Comparison of ENCODE assay signal across 19 cellular contexts in genomic region chr4:15673337-15673736, GRCh38. TPM values are rescaled to one million over a fixed set of nuclear protein-coding genes. Genes with fewer than 3 reads are reported as not detected.
DNase-seq lines count a peak whose midpoint lies in the region; ATAC-seq, FAIRE-seq and TF ChIP-seq lines count a peak whose summit lies in the region.
"Had no signal": no experiment of that assay in that cellular context is flagged by ENCODE, and none has a peak within 500 bp of the region (broad histone marks: within the 10 kb centered on the region; RNA-seq: fewer than 3 reads in every experiment).

No MANE protein-coding gene starts in this region.

- no peaks in the 10 kb centered on the region for H3K9me2 ChIP-seq in Loucy (replicated peaks; ENCODE audit: low read depth, low read length)

- FAIRE-seq in keratinocyte (lab: Jason Lieb, UNC) = no peak
- FAIRE-seq: GM12891, K562 had no signal

- H3K4me1 Mint-ChIP-seq in osteocyte (ENCODE audit: unreplicated experiment) = peaks cover 50% of the 10 kb centered on the region
- H3K4me1 Mint-ChIP-seq: CD4-positive, alpha-beta memory T cell had no signal

- H3F3A ChIP-seq in Loucy (ENCODE audit: low read depth) = peaks cover 27% of the 10 kb centered on the region

- H3K9me3 ChIP-seq in BLaER1 treated with 17β-estradiol and CSF1 and Interleukin-3, amounts not matched to agents 10 nM and 100 nM (replicated peaks in 1 of 11) = peaks cover 0 to 22% (median 13%) of the 10 kb centered on the region in 11 experiments; a peak in 9 of 22 replicates
- no peaks in the 10 kb centered on the region for H3K9me3 ChIP-seq in Loucy (ENCODE audit: insufficient read depth, low read depth, low read length)
- no peaks in the 10 kb centered on the region for H3K9me3 ChIP-seq in keratinocyte (ENCODE audit: control insufficient read depth, low read depth, low read length)
- H3K9me3 ChIP-seq: HAP-1 had no signal

- no peaks in the 10 kb centered on the region for H3K9me1 ChIP-seq in keratinocyte (ENCODE audit: control insufficient read depth, extremely low read depth, insufficient read depth, low read length)

- H3K9ac ChIP-seq in BLaER1 treated with 17β-estradiol and CSF1 and Interleukin-3, amounts not matched to agents 10 nM and 100 nM = no peak overlapping the region
- no peak overlapping the region for H3K9ac ChIP-seq in Loucy (ENCODE audit: low read depth, low read length, poor library complexity, severe bottlenecking)
- no peak overlapping the region for H3K9ac ChIP-seq in keratinocyte (ENCODE audit: control insufficient read depth, extremely low read depth, insufficient read depth, low read length)
- H3K9ac ChIP-seq: GM23248 had no signal

- TF ChIP-seq CTCF in Loucy (conservative IDR thresholded peaks at IDR 0.05; ENCODE audit: low read length) (no peak), keratinocyte (optimal IDR thresholded peaks at IDR 0.05 in 1 of 3, IDR thresholded peaks at IDR 0.05 in 1 of 3, conservative IDR thresholded peaks at IDR 0.05 in 1 of 3; ENCODE audit: extremely low read depth in 1 of 3, insufficient read depth in 2 of 3, low read length in 3 of 3) (no peak), osteocyte (IDR thresholded peaks at IDR 0.05) (no peak)

- no peaks in the 10 kb centered on the region for H3K27me3 ChIP-seq in BLaER1 treated with 17β-estradiol and CSF1 and Interleukin-3, amounts not matched to agents 10 nM and 100 nM
- H3K27me3 ChIP-seq in Loucy (ENCODE audit: insufficient read depth, low read length, poor library complexity, severe bottlenecking) = no peaks in the 10 kb centered on the region
- no peaks in the 10 kb centered on the region for H3K27me3 ChIP-seq in keratinocyte (ENCODE audit: control insufficient read depth, extremely low read depth, insufficient read depth, low read length)

- H3K27me3 Mint-ChIP-seq in osteocyte (ENCODE audit: unreplicated experiment) = no peaks in the 10 kb centered on the region
- H3K27me3 Mint-ChIP-seq: B cell; CD4-positive, alpha-beta memory T cell had no signal

- H3K36me3 ChIP-seq in BLaER1 treated with 17β-estradiol and CSF1 and Interleukin-3, amounts not matched to agents 10 nM and 100 nM = peaks cover 0 to 42% (median 17%) of the 10 kb centered on the region in 11 experiments; a peak in 16 of 22 replicates
- H3K36me3 ChIP-seq in Loucy (ENCODE audit: insufficient read depth, low read length) = no peaks in the 10 kb centered on the region
- peaks cover 0 to 9% of the 10 kb centered on the region in 2 experiments for H3K36me3 ChIP-seq in keratinocyte (ENCODE audit: control insufficient read depth in 2 of 2, extremely low read depth in 1 of 2, insufficient read depth in 2 of 2, low read length in 2 of 2)
- H3K36me3 ChIP-seq: HAP-1 had no signal

- H3K79me2 ChIP-seq in Loucy (ENCODE audit: insufficient read depth, low read length) = peaks cover 64% of the 10 kb centered on the region
- peaks cover 83% of the 10 kb centered on the region for H3K79me2 ChIP-seq in keratinocyte (ENCODE audit: control insufficient read depth, insufficient read depth, low read length)

- no peak overlapping the region for H3K4me3 ChIP-seq in BLaER1 treated with 17β-estradiol and CSF1 and Interleukin-3, amounts not matched to agents 10 nM and 100 nM
- H3K4me3 ChIP-seq in Loucy (ENCODE audit: low read length, poor library complexity, severe bottlenecking) (no peak overlapping the region), keratinocyte (ENCODE audit: control insufficient read depth in 2 of 3, extremely low read depth in 1 of 3, insufficient read depth in 2 of 3, low read depth in 1 of 3, low read length in 3 of 3) (no peak overlapping the region)
- H3K4me3 ChIP-seq: GM23248, HAP-1, K562 had no signal

- H2AFZ ChIP-seq in Loucy (ENCODE audit: low read length) (no peak overlapping the region), keratinocyte (ENCODE audit: control insufficient read depth, low read length) (no peak overlapping the region)
- H2AFZ ChIP-seq: GM23248 had no signal

- no peaks in the 10 kb centered on the region for H4K20me1 ChIP-seq in BLaER1 treated with 17β-estradiol and CSF1 and Interleukin-3, amounts not matched to agents 10 nM and 100 nM
- H4K20me1 ChIP-seq in Loucy (ENCODE audit: insufficient read depth, low read length, poor library complexity, severe bottlenecking) (peaks cover 3% of the 10 kb centered on the region), keratinocyte (ENCODE audit: control insufficient read depth, extremely low read depth, insufficient read depth, low read length) (no peaks in the 10 kb centered on the region)

- peak overlapping the region in 9 of 11 experiments; percentile 7 to 95 (median 77); a peak in 16 of 22 replicates for H3K27ac ChIP-seq in BLaER1 treated with 17β-estradiol and CSF1 and Interleukin-3, amounts not matched to agents 10 nM and 100 nM
- peak overlapping the region; percentile 8 for H3K27ac ChIP-seq in keratinocyte (ENCODE audit: control insufficient read depth, insufficient read depth, low read length)
- H3K27ac ChIP-seq: C4-2B, GM23248, HL-60 had no signal

- H3K4me2 ChIP-seq in BLaER1 treated with 17β-estradiol and CSF1 and Interleukin-3, amounts not matched to agents 10 nM and 100 nM = peak overlapping the region in 9 of 11 experiments; percentile 6 to 91 (median 54); a peak in 12 of 22 replicates
- H3K4me2 ChIP-seq in Loucy (ENCODE audit: low read depth, low read length, poor library complexity, severe bottlenecking) = peak overlapping the region; percentile 35
- no peak overlapping the region for H3K4me2 ChIP-seq in keratinocyte (ENCODE audit: control insufficient read depth, extremely low read depth, insufficient read depth, low read depth, low read length)

- no peak for ATAC-seq in stimulated activated naive CD8-positive, alpha-beta T cell treated with anti-CD3 and anti-CD28 coated beads, Interleukin-15, Interleukin-2, amounts not matched to agents 100 U/mL and 50 U/mL, for 24 hours
- ATAC-seq: K562 had no signal

- peak overlapping the region; percentile 31 for H3K27ac Mint-ChIP-seq in osteocyte (ENCODE audit: unreplicated experiment)
- H3K27ac Mint-ChIP-seq: B cell had no signal

- H3K4me3 Mint-ChIP-seq in osteocyte (ENCODE audit: unreplicated experiment) = no peak overlapping the region
- H3K4me3 Mint-ChIP-seq: B cell; CD4-positive, alpha-beta memory T cell had no signal

- dilution Hi-C loops in keratinocyte (cut with MboI; ENCODE audit: extremely low pct_ligation_motif_present, low sequenced_read_pairs) = no loop called here

- H3K9me3 Mint-ChIP-seq in osteocyte (ENCODE audit: unreplicated experiment) = no peaks in the 10 kb centered on the region
- H3K9me3 Mint-ChIP-seq: CD4-positive, alpha-beta memory T cell had no signal

- no peaks in the 10 kb centered on the region for H3K36me3 Mint-ChIP-seq in osteocyte (ENCODE audit: unreplicated experiment)
- H3K36me3 Mint-ChIP-seq: CD4-positive, alpha-beta memory T cell had no signal

- H3K4me1 ChIP-seq in BLaER1 treated with 17β-estradiol and CSF1 and Interleukin-3, amounts not matched to agents 10 nM and 100 nM = peaks cover 59 to 96% (median 79%) of the 10 kb centered on the region in 10 experiments
- H3K4me1 ChIP-seq in Loucy (ENCODE audit: insufficient read depth, low read length, poor library complexity, severe bottlenecking) (peaks cover 77% of the 10 kb centered on the region), keratinocyte (ENCODE audit: control insufficient read depth, extremely low read depth, insufficient read depth, low read length) (peaks cover 41% of the 10 kb centered on the region)

- DNase-seq in keratinocyte (ENCODE audit: low read depth, low spot score) (no peak), osteocyte (ENCODE audit: extremely low spot score, unreplicated experiment) (no peak), GDM1 (lab: John Stamatoyannopoulos, UW) (no peak), cerebellar nuclear complex (lab: John Stamatoyannopoulos, UW) (no peak)
- no peak for DNase-seq in stimulated activated naive CD8-positive, alpha-beta T cell treated with anti-CD3 and anti-CD28 coated beads, Interleukin-15, Interleukin-2, amounts not matched to agents 100 U/mL and 50 U/mL, for 24 hours
- DNase-seq: CD4-positive, alpha-beta memory T cell; DMS153; DMS79; GM23248; IMR-90 had no signal

RNA-seq across cellular contexts. Expression of gene FAM200B, which starts 8.3 kb away (rescaled TPM):
- 15.6 to 36.6 TPM (median 33.4 TPM) in 3 replicates for polyA plus RNA-seq in keratinocyte
- 12.9 TPM for polyA plus RNA-seq in keratinocyte (2011; ENCODE audit: low read depth)
- polyA plus RNA-seq in keratinocyte (2011; cell fraction: cytosol; rRNA removed) = 24.8 and 46.1 TPM in 2 replicates
- polyA plus RNA-seq in keratinocyte (2011; cell fraction: nucleus; rRNA removed) = 20.5 and 26.7 TPM in 2 replicates
- 31.5 and 34.6 TPM in 2 replicates for polyA plus RNA-seq in keratinocyte (2012; ENCODE audit: low replicate concordance)
- 1.9 to 9.4 TPM (median 4.4 TPM) in 3 replicates for polyA minus RNA-seq in keratinocyte
- polyA minus RNA-seq in keratinocyte (2011; cell fraction: cytosol; rRNA and poly(A)+ RNA removed) = 8.1 TPM
- polyA minus RNA-seq in keratinocyte (2011; cell fraction: nucleus; rRNA and poly(A)+ RNA removed) = 3.4 and 5.0 TPM in 2 replicates
- 43.8 and 45.0 TPM in 2 replicates for total RNA-seq in osteocyte

RNA-seq across cellular contexts. Expression of gene FBXL5, which starts 18.2 kb away (rescaled TPM):
- polyA plus RNA-seq in keratinocyte = 38.9 to 63.1 TPM (median 50.4 TPM) in 3 replicates
- 58.7 TPM for polyA plus RNA-seq in keratinocyte (2011; ENCODE audit: low read depth)
- 33.6 and 66.5 TPM in 2 replicates for polyA plus RNA-seq in keratinocyte (2011; cell fraction: cytosol; rRNA removed)
- 57.7 and 69.8 TPM in 2 replicates for polyA plus RNA-seq in keratinocyte (2011; cell fraction: nucleus; rRNA removed)
- polyA plus RNA-seq in keratinocyte (2012; ENCODE audit: low replicate concordance) = 32.3 and 46.8 TPM in 2 replicates
- polyA minus RNA-seq in keratinocyte = 33.0 to 79.0 TPM (median 57.3 TPM) in 3 replicates
- 47.8 TPM for polyA minus RNA-seq in keratinocyte (2011; cell fraction: cytosol; rRNA and poly(A)+ RNA removed)
- polyA minus RNA-seq in keratinocyte (2011; cell fraction: nucleus; rRNA and poly(A)+ RNA removed) = 49.9 and 80.8 TPM in 2 replicates
- total RNA-seq in osteocyte = 54.0 and 54.9 TPM in 2 replicates

RNA-seq across cellular contexts. Expression of gene BST1, which starts 29.5 kb away (rescaled TPM):
- polyA plus RNA-seq in keratinocyte = 0.58 to 1.2 TPM (median 1.1 TPM) in 3 replicates
- 0.37 TPM for polyA plus RNA-seq in keratinocyte (2011; ENCODE audit: low read depth)
- polyA plus RNA-seq in keratinocyte (2011; cell fraction: cytosol; rRNA removed) = 0.64 and 1.1 TPM in 2 replicates
- polyA plus RNA-seq in keratinocyte (2011; cell fraction: nucleus; rRNA removed) = 0.33 and 0.88 TPM in 2 replicates
- polyA plus RNA-seq in keratinocyte (2012; ENCODE audit: low replicate concordance) = 0.83 and 1.3 TPM in 2 replicates
- 0.20 to 0.54 TPM (median 0.43 TPM) in 3 replicates for polyA minus RNA-seq in keratinocyte
- not detected for polyA minus RNA-seq in keratinocyte (2011; cell fraction: cytosol; rRNA and poly(A)+ RNA removed)
- polyA minus RNA-seq in keratinocyte (2011; cell fraction: nucleus; rRNA and poly(A)+ RNA removed) = 0.54 TPM in 1 of 2 replicates, not detected in the other
- 0.26 and 0.54 TPM in 2 replicates for total RNA-seq in osteocyte
- total RNA-seq: A172, K562 had no signal
